In genomic region chr16:71900336-71900735, GRCh38 we compare ENCODE assay signal across 10 cellular contexts. TPM values are rescaled to one million over a fixed set of nuclear protein-coding genes. Genes with fewer than 3 reads are reported as not detected.
DNase-seq lines count a peak whose midpoint lies in the region; ATAC-seq and TF ChIP-seq lines count a peak whose summit lies in the region.
"Had no signal": no experiment of that assay in that cellular context is flagged by ENCODE, and none has a peak within 500 bp of the region (broad histone marks: within the 10 kb centered on the region; RNA-seq: fewer than 3 reads in every experiment).

No MANE protein-coding gene starts in this region.

- DNase-seq in GF-D8 (lab: John Stamatoyannopoulos, UW) (peak; percentile 31), OCI-LY7 (ENCODE audit: low spot score) (peak; percentile 31), erythroblast (lab: John Stamatoyannopoulos, UW) (peak; percentile 11 to 23), pons (ENCODE audit: low spot score) (peak; percentile 67), mucosa of descending colon (no peak)
- DNase-seq in activated CD4-positive, CD25-positive, alpha-beta regulatory T cell (lab: John Stamatoyannopoulos, UW) = no peak
- DNase-seq: NCI-H2107, SK-N-SH had no signal

- intact Hi-C loops in OCI-LY7 (cut with micrococcal nuclease; ENCODE audit: unreplicated experiment) (no loop called here), mucosa of descending colon (cut with DNase I, micrococcal nuclease) (no loop called here)

- H3K9me3 ChIP-seq in OCI-LY7 (ENCODE audit: low read length) = no peaks in the 10 kb centered on the region
- H3K9me3 ChIP-seq in mucosa of descending colon = no peaks in the 10 kb centered on the region
- no peaks in the 10 kb centered on the region for H3K9me3 ChIP-seq in gastroesophageal sphincter
- H3K9me3 ChIP-seq: SK-N-SH had no signal

- 15 to 38% methylated on average over 1 to 4 of the region's 4 CpGs for WGBS in gastroesophageal sphincter (ENCODE audit: low coverage in 1 of 2), 2 donors

- peaks cover 25% of the 10 kb centered on the region for H3K4me1 ChIP-seq in OCI-LY7 (ENCODE audit: insufficient read depth, low read length, poor library complexity, severe bottlenecking)
- peaks cover 41% of the 10 kb centered on the region for H3K4me1 ChIP-seq in mucosa of descending colon (ENCODE audit: low read depth)
- H3K4me1 ChIP-seq in gastroesophageal sphincter = peaks cover 0 to 77% (median 21%) of the 10 kb centered on the region in 3 donors

- H3K27ac ChIP-seq in OCI-LY7 (ENCODE audit: low read depth, low read length, poor library complexity, severe bottlenecking) = no peak overlapping the region
- peak overlapping the region in 2 of 4 donors; percentile 45 to 46 for H3K27ac ChIP-seq in gastroesophageal sphincter

- H3K4me2 ChIP-seq in OCI-LY7 (ENCODE audit: low read length) = peak overlapping the region; percentile 38; the same call in 1 of the 2 replicates
- H3K4me2 ChIP-seq: SK-N-SH had no signal

- no peak overlapping the region for H3K4me3 ChIP-seq in OCI-LY7 (ENCODE audit: low read depth, low read length, poor library complexity, severe bottlenecking)
- no peak overlapping the region for H3K4me3 ChIP-seq in mucosa of descending colon
- H3K4me3 ChIP-seq in gastroesophageal sphincter = no peak overlapping the region

- H4K20me1 ChIP-seq in OCI-LY7 (ENCODE audit: insufficient read depth, low read length) = no peaks in the 10 kb centered on the region

- no peak for TF ChIP-seq POLR2A in erythroblast (IDR thresholded peaks at IDR 0.05; ENCODE audit: low read length)
- TF ChIP-seq POLR2A in GM18505 (IDR thresholded peaks at IDR 0.05; ENCODE audit: borderline replicate concordance, extremely low read depth, insufficient read depth, insufficient read length) = no peak
- no peak for TF ChIP-seq POLR2A in gastroesophageal sphincter (IDR thresholded peaks at IDR 0.05)

- CTCF ChIA-PET in OCI-LY7 (lab: Charles Lee; ENCODE audit: unreplicated experiment) = interaction anchor here (0.5 kb wide), 1 partner anchor 8 kb away, joined by 3 read pairs; no protein-coding TSS in a partner anchor

- no peaks in the 10 kb centered on the region for H3K9me2 ChIP-seq in OCI-LY7 (ENCODE audit: insufficient read depth, low read length)
- H3K9me2 ChIP-seq: SK-N-SH had no signal

- peaks cover 99% of the 10 kb centered on the region for H3K79me2 ChIP-seq in OCI-LY7 (ENCODE audit: insufficient read depth, low read depth, low read length)

- BruUV-seq in OCI-LY7 (replicated peaks; lab: Mats Ljungman, UMichigan) = no TSS peak

- TF ChIP-seq EP300 in gastroesophageal sphincter (IDR thresholded peaks at IDR 0.05) = no peak

- TF ChIP-seq CTCF in OCI-LY7 (conservative IDR thresholded peaks at IDR 0.05; ENCODE audit: low read length) (no peak), mucosa of descending colon (IDR thresholded peaks at IDR 0.05) (no peak), gastroesophageal sphincter (IDR thresholded peaks at IDR 0.05) (no peak)

- H3K36me3 ChIP-seq in OCI-LY7 (ENCODE audit: insufficient read depth, low read length) (peaks cover 48% of the 10 kb centered on the region), mucosa of descending colon (ENCODE audit: low read depth) (no peaks in the 10 kb centered on the region), gastroesophageal sphincter (no peaks in the 10 kb centered on the region)

- H2AFZ ChIP-seq in OCI-LY7 (ENCODE audit: low read length) = no peak overlapping the region

- ATAC-seq in mucosa of descending colon (no peak), GM18505 (IDR thresholded peaks at IDR 0.05; ENCODE audit: unreplicated experiment) (no peak), gastroesophageal sphincter (no peak)

- H3K27me3 ChIP-seq in gastroesophageal sphincter = no peaks in the 10 kb centered on the region

- POLR2A ChIA-PET in OCI-LY7 (lab: Charles Lee) = interaction anchor here (0.6 to 2.6 kb wide), 15 partner anchors 8 to 246 kb away, joined by 3 to 18 read pairs (median 4); partner anchors contain the start of gene ZNF821

RNA-seq across cellular contexts. Expression of gene IST1, which starts 5.0 kb away (rescaled TPM):
- total RNA-seq in OCI-LY7 (2014; rRNA removed; shearing (Covaris generic)) = 147 and 152 TPM in 2 replicates
- total RNA-seq in OCI-LY7 (2022) = 200 and 201 TPM in 2 replicates
- total RNA-seq in mucosa of descending colon = 100 to 1,000 TPM; 223 to 278 (median 228) TPM
- 100 to 1,000 TPM; 156 to 202 (median 189) TPM for total RNA-seq in gastroesophageal sphincter

RNA-seq across cellular contexts. Expression of gene ZNF821, which starts 16.4 kb away (rescaled TPM):
- total RNA-seq in OCI-LY7 (2014; rRNA removed; shearing (Covaris generic)) = 10.5 and 14.6 TPM in 2 replicates
- 17.8 and 20.1 TPM in 2 replicates for total RNA-seq in OCI-LY7 (2022)
- total RNA-seq in mucosa of descending colon = 10 to 100 TPM; 10.2 to 13.7 (median 12.7) TPM
- 1 to 10 TPM; 2.8 to 10.0 (median 7.3) TPM for total RNA-seq in gastroesophageal sphincter

RNA-seq across cellular contexts. Expression of gene ATXN1L, which starts 54.6 kb away (rescaled TPM):
- 12.5 and 12.8 TPM in 2 replicates for total RNA-seq in OCI-LY7 (2014; rRNA removed; shearing (Covaris generic))
- total RNA-seq in OCI-LY7 (2022) = 19.5 and 19.9 TPM in 2 replicates
- total RNA-seq in mucosa of descending colon = 10 to 100 TPM; 21.6 to 38.7 (median 24.0) TPM
- total RNA-seq in gastroesophageal sphincter = 10 to 100 TPM; 30.4 to 56.5 (median 40.9) TPM

Comparison
In these comparisons a context has a peak if more than half of its experiments do, and no peak if none do; other contexts are left out.
1. DNase-seq: peak in GF-D8 (single experiment), OCI-LY7 (single experiment), erythroblast (2 of 2) and pons (single experiment); none in activated CD4-positive, CD25-positive, alpha-beta regulatory T cell (0 of 4) and mucosa of descending colon (0 of 3).